1 cellular context compared by ENCODE assay signal in the genomic region with DNA sequence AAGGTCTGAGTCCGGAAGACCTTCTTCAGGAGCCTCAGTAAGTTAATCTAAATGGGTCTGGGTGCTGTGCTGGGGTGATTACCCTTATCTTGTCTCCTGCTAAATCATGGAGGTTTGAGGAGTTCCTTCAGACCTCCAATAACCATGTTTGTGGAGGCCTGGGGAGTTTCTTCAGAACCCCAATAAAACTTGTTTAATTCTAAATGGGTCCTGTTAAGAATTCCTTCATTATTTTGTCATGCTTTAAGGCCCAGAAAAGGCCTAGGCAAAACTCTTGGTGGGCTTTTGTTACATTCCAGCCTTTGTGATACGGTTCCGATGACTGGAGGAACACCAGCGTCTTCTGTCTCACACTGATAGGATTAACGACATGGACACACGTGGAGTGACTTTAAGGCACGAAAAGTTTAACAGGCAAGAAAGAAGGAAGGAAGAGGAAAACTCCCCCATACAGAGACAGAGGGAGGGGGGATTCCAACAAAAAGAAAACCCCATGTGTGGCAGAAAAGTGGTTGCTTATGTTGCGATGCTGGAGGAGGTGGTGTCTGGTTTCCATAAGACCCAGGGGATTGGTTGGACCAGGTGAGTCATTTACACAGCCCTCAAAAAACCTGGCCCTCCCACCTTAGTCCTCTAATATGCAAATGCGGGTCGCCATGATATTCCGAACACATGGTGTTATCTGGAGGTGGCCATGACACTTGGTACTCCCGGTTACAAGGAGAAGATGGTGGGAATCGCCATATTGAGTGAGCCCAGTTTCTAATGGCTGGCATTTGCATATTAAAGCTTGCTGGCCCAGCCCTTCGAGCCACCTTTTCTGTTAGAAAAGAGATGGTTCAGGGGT.
TF ChIP-seq lines count a peak whose summit lies in the region.

No MANE protein-coding gene starts in this region.

TF ChIP-seq in K562, 482 proteins besides CTCF, POLR2A, EP300 and RAD21 (continued from another document and continues in another):
- TF ChIP-seq, protein P1, sequence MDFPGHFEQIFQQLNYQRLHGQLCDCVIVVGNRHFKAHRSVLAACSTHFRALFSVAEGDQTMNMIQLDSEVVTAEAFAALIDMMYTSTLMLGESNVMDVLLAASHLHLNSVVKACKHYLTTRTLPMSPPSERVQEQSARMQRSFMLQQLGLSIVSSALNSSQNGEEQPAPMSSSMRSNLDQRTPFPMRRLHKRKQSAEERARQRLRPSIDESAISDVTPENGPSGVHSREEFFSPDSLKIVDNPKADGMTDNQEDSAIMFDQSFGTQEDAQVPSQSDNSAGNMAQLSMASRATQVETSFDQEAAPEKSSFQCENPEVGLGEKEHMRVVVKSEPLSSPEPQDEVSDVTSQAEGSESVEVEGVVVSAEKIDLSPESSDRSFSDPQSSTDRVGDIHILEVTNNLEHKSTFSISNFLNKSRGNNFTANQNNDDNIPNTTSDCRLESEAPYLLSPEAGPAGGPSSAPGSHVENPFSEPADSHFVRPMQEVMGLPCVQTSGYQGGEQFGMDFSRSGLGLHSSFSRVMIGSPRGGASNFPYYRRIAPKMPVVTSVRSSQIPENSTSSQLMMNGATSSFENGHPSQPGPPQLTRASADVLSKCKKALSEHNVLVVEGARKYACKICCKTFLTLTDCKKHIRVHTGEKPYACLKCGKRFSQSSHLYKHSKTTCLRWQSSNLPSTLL (IDR thresholded peaks at IDR 0.05), result no peak
- TF ChIP-seq, protein P2, sequence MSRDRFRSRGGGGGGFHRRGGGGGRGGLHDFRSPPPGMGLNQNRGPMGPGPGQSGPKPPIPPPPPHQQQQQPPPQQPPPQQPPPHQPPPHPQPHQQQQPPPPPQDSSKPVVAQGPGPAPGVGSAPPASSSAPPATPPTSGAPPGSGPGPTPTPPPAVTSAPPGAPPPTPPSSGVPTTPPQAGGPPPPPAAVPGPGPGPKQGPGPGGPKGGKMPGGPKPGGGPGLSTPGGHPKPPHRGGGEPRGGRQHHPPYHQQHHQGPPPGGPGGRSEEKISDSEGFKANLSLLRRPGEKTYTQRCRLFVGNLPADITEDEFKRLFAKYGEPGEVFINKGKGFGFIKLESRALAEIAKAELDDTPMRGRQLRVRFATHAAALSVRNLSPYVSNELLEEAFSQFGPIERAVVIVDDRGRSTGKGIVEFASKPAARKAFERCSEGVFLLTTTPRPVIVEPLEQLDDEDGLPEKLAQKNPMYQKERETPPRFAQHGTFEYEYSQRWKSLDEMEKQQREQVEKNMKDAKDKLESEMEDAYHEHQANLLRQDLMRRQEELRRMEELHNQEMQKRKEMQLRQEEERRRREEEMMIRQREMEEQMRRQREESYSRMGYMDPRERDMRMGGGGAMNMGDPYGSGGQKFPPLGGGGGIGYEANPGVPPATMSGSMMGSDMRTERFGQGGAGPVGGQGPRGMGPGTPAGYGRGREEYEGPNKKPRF (IDR thresholded peaks at IDR 0.05; ENCODE audit: low read depth, low read length), result no peak
- TF ChIP-seq SRSF3 (IDR thresholded peaks at IDR 0.05; ENCODE audit: insufficient read depth, low read length) (no peak), ELF1 (tag; IDR thresholded peaks at IDR 0.05) (no peak), ZNF76 (CRISPR knock-in tag; IDR thresholded peaks at IDR 0.05; ENCODE audit: borderline replicate concordance) (no peak), POU5F1 (IDR thresholded peaks at IDR 0.05; ENCODE audit: borderline replicate concordance, low read depth, low read length, partially characterized antibody) (no peak), HDAC2 (IDR thresholded peaks at IDR 0.05) (0 out of 2 replicates have a peak, but pooled peaks have one; percentile 31), SREBF2 (CRISPR knock-in tag; IDR thresholded peaks at IDR 0.05) (no peak), TAF9B (IDR thresholded peaks at IDR 0.05; ENCODE audit: partially characterized antibody) (no peak), NFE2L1 (tag; IDR thresholded peaks at IDR 0.05; ENCODE audit: borderline replicate concordance, low read depth) (no peak), CC2D1A (IDR thresholded peaks at IDR 0.05) (no peak; the same call in 1 of the 2 replicates), SMAD4 (CRISPR knock-in tag; conservative IDR thresholded peaks at IDR 0.05) (peak; percentile 84), KAT7 (CRISPR knock-in tag; IDR thresholded peaks at IDR 0.05; ENCODE audit: borderline replicate concordance) (no peak; the same call in 1 of the 2 replicates), OTX1 (CRISPR knock-in tag; IDR thresholded peaks at IDR 0.05) (no peak), SIN3A (IDR thresholded peaks at IDR 0.05; ENCODE audit: borderline replicate concordance in 2 of 2, control insufficient read depth in 1 of 2, low read depth in 2 of 2, low read length in 2 of 2) (no peak), DDX20 (tag; IDR thresholded peaks at IDR 0.05; ENCODE audit: low read depth) (no peak), MTA2 (IDR thresholded peaks at IDR 0.05; ENCODE audit: low read depth) (peak; percentile 36; the same call in 1 of the 2 replicates), POLR2H (tag; IDR thresholded peaks at IDR 0.05; ENCODE audit: low read depth) (peak; percentile 34; the same call in 1 of the 2 replicates), MXI1 (IDR thresholded peaks at IDR 0.05; ENCODE audit: low read depth, low read length) (0 out of 2 replicates have a peak, but pooled peaks have one; percentile 14), HEY1 (CRISPR knock-in tag; IDR thresholded peaks at IDR 0.05; ENCODE audit: borderline replicate concordance) (no peak), HMGN3 (IDR thresholded peaks at IDR 0.05; ENCODE audit: borderline replicate concordance, extremely low read depth, insufficient read length, low read depth, low read length) (no peak), KLF13 (tag; IDR thresholded peaks at IDR 0.05; ENCODE audit: borderline replicate concordance, low read depth) (no peak), SRSF1 (IDR thresholded peaks at IDR 0.05; ENCODE audit: low read depth, low read length) (no peak), TAF15 (IDR thresholded peaks at IDR 0.05; ENCODE audit: low read depth, low read length) (no peak), TAL1 (IDR thresholded peaks at IDR 0.05) (peak; percentile 77), ZNF785 (CRISPR knock-in tag; IDR thresholded peaks at IDR 0.05) (no peak), NELFE (IDR thresholded peaks at IDR 0.05; ENCODE audit: insufficient read depth, insufficient read length) (no peak), ZNF165 (CRISPR knock-in tag; IDR thresholded peaks at IDR 0.05; ENCODE audit: borderline replicate concordance) (no peak), PTTG1 (tag; IDR thresholded peaks at IDR 0.05; ENCODE audit: low read depth) (no peak), ZNF778 (CRISPR knock-in tag; IDR thresholded peaks at IDR 0.05) (no peak), CEBPG (CRISPR knock-in tag; IDR thresholded peaks at IDR 0.05) (no peak), CEBPG (tag; conservative IDR thresholded peaks at IDR 0.05 in 1 of 2, IDR thresholded peaks at IDR 0.05 in 1 of 2) (no peak), PML (IDR thresholded peaks at IDR 0.05; ENCODE audit: low read length) (0 out of 2 replicates have a peak, but pooled peaks have one; percentile 15), ZNF589 (CRISPR knock-in tag; IDR thresholded peaks at IDR 0.05; ENCODE audit: low read depth) (peak; percentile 92), NFRKB (IDR thresholded peaks at IDR 0.05; ENCODE audit: low read depth) (peak; percentile 97), GABPB2 (CRISPR knock-in tag; conservative IDR thresholded peaks at IDR 0.05) (no peak), MED1 (CRISPR knock-in tag; IDR thresholded peaks at IDR 0.05; ENCODE audit: borderline replicate concordance) (no peak), ZFP36 (IDR thresholded peaks at IDR 0.05; ENCODE audit: low read depth, low read length, partially characterized antibody) (no peak)
- TF ChIP-seq, protein P3, sequence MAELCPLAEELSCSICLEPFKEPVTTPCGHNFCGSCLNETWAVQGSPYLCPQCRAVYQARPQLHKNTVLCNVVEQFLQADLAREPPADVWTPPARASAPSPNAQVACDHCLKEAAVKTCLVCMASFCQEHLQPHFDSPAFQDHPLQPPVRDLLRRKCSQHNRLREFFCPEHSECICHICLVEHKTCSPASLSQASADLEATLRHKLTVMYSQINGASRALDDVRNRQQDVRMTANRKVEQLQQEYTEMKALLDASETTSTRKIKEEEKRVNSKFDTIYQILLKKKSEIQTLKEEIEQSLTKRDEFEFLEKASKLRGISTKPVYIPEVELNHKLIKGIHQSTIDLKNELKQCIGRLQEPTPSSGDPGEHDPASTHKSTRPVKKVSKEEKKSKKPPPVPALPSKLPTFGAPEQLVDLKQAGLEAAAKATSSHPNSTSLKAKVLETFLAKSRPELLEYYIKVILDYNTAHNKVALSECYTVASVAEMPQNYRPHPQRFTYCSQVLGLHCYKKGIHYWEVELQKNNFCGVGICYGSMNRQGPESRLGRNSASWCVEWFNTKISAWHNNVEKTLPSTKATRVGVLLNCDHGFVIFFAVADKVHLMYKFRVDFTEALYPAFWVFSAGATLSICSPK (IDR thresholded peaks at IDR 0.05; ENCODE audit: borderline replicate concordance), result no peak
- TF ChIP-seq, protein P4, sequence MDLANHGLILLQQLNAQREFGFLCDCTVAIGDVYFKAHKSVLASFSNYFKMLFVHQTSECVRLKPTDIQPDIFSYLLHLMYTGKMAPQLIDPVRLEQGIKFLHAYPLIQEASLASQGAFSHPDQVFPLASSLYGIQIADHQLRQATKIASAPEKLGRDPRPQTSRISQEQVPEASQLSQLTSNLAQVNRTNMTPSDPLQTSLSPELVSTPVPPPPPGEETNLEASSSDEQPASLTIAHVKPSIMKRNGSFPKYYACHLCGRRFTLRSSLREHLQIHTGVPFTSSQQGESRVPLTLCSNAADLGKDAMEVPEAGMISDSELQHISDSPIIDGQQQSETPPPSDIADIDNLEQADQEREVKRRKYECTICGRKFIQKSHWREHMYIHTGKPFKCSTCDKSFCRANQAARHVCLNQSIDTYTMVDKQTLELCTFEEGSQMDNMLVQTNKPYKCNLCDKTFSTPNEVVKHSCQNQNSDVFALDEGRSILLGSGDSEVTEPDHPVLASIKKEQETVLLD (IDR thresholded peaks at IDR 0.05), result peak; percentile 76
- TF ChIP-seq, protein P5, sequence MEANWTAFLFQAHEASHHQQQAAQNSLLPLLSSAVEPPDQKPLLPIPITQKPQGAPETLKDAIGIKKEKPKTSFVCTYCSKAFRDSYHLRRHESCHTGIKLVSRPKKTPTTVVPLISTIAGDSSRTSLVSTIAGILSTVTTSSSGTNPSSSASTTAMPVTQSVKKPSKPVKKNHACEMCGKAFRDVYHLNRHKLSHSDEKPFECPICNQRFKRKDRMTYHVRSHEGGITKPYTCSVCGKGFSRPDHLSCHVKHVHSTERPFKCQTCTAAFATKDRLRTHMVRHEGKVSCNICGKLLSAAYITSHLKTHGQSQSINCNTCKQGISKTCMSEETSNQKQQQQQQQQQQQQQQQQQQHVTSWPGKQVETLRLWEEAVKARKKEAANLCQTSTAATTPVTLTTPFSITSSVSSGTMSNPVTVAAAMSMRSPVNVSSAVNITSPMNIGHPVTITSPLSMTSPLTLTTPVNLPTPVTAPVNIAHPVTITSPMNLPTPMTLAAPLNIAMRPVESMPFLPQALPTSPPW (CRISPR knock-in tag; IDR thresholded peaks at IDR 0.05), result peak; percentile 80
- TF ChIP-seq, protein P6, sequence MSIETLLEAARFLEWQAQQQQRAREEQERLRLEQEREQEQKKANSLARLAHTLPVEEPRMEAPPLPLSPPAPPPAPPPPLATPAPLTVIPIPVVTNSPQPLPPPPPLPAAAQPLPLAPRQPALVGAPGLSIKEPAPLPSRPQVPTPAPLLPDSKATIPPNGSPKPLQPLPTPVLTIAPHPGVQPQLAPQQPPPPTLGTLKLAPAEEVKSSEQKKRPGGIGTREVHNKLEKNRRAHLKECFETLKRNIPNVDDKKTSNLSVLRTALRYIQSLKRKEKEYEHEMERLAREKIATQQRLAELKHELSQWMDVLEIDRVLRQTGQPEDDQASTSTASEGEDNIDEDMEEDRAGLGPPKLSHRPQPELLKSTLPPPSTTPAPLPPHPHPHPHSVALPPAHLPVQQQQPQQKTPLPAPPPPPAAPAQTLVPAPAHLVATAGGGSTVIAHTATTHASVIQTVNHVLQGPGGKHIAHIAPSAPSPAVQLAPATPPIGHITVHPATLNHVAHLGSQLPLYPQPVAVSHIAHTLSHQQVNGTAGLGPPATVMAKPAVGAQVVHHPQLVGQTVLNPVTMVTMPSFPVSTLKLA (conservative IDR thresholded peaks at IDR 0.05), result peak; percentile 87 to 93
- TF ChIP-seq, protein P7, sequence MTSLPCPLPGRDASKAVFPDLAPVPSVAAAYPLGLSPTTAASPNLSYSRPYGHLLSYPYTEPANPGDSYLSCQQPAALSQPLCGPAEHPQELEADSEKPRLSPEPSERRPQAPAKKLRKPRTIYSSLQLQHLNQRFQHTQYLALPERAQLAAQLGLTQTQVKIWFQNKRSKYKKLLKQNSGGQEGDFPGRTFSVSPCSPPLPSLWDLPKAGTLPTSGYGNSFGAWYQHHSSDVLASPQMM (CRISPR knock-in tag; IDR thresholded peaks at IDR 0.05), result no peak
- TF ChIP-seq, protein P8, sequence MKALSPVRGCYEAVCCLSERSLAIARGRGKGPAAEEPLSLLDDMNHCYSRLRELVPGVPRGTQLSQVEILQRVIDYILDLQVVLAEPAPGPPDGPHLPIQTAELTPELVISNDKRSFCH (CRISPR knock-in tag; IDR thresholded peaks at IDR 0.05), result no peak
- TF ChIP-seq, protein P8 (tag; IDR thresholded peaks at IDR 0.05), result peak; percentile 76
- TF ChIP-seq, protein P9, sequence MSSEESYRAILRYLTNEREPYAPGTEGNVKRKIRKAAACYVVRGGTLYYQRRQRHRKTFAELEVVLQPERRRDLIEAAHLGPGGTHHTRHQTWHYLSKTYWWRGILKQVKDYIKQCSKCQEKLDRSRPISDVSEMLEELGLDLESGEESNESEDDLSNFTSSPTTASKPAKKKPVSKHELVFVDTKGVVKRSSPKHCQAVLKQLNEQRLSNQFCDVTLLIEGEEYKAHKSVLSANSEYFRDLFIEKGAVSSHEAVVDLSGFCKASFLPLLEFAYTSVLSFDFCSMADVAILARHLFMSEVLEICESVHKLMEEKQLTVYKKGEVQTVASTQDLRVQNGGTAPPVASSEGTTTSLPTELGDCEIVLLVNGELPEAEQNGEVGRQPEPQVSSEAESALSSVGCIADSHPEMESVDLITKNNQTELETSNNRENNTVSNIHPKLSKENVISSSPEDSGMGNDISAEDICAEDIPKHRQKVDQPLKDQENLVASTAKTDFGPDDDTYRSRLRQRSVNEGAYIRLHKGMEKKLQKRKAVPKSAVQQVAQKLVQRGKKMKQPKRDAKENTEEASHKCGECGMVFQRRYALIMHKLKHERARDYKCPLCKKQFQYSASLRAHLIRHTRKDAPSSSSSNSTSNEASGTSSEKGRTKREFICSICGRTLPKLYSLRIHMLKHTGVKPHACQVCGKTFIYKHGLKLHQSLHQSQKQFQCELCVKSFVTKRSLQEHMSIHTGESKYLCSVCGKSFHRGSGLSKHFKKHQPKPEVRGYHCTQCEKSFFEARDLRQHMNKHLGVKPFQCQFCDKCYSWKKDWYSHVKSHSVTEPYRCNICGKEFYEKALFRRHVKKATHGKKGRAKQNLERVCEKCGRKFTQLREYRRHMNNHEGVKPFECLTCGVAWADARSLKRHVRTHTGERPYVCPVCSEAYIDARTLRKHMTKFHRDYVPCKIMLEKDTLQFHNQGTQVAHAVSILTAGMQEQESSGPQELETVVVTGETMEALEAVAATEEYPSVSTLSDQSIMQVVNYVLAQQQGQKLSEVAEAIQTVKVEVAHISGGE (CRISPR knock-in tag; IDR thresholded peaks at IDR 0.05), result peak in 1 of 3 experiments; percentile 26; a peak in 1 of 6 replicates
- TF ChIP-seq, protein P10, sequence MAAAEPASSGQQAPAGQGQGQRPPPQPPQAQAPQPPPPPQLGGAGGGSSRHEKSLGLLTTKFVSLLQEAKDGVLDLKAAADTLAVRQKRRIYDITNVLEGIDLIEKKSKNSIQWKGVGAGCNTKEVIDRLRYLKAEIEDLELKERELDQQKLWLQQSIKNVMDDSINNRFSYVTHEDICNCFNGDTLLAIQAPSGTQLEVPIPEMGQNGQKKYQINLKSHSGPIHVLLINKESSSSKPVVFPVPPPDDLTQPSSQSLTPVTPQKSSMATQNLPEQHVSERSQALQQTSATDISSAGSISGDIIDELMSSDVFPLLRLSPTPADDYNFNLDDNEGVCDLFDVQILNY (CRISPR knock-in tag; IDR thresholded peaks at IDR 0.05), result no peak
